ENCODE assay signal across 6 cellular contexts in genomic region chr19:57812975-57813820, GRCh38. TPM values are rescaled to one million over a fixed set of nuclear protein-coding genes. Genes with fewer than 3 reads are reported as not detected.
DNase-seq lines count a peak whose midpoint lies in the region; ATAC-seq and TF ChIP-seq lines count a peak whose summit lies in the region.
"Not testable (repeated sequence)": the region's sequence is repeated elsewhere in the genome, so short reads cannot be mapped to it uniquely, and the experiment has no call there.

No MANE protein-coding gene starts in this region.

- TF ChIP-seq POLR2A in esophagus squamous epithelium (IDR thresholded peaks at IDR 0.05) = not testable (repeated sequence)

- not testable (repeated sequence) for DNase-seq in RWPE1 (ENCODE audit: low spot score); activated naive CD4-positive, alpha-beta T cell treated with anti-CD3 and anti-CD28 coated beads, Interleukin-2, amount 50 U/mL, for 72 hours (ENCODE audit: low spot score in 2 of 2); esophagus squamous epithelium (lab: John Stamatoyannopoulos, UW); natural killer cell treated with Interleukin-12 subunit alpha and Interleukin-12 subunit beta and Interleukin-15 and Interleukin-18, amount 100 ng/mL, for 72 hours (ENCODE audit: low spot score)

- H3K4me3 ChIP-seq in GM08714 (ENCODE audit: low read length) (peak overlapping the region; percentile 80; the same call in 1 of the 2 replicates), esophagus squamous epithelium (peak overlapping the region; percentile 70 to 85 (median 77))
- H3K4me3 ChIP-seq in thymus (ENCODE audit: low read length) = not testable (repeated sequence)

- peaks cover 21 to 30% of the 10 kb centered on the region in 2 donors for H3K36me3 Mint-ChIP-seq in activated naive CD4-positive, alpha-beta T cell treated with anti-CD3 and anti-CD28 coated beads, Interleukin-2, amount 50 U/mL, for 72 hours
- not testable (repeated sequence) for H3K36me3 Mint-ChIP-seq in natural killer cell treated with Interleukin-12 subunit alpha and Interleukin-12 subunit beta and Interleukin-15 and Interleukin-18, amount 100 ng/mL, for 72 hours

- peaks cover 29 to 39% of the 10 kb centered on the region in 2 donors for H3K4me1 Mint-ChIP-seq in natural killer cell treated with Interleukin-12 subunit alpha and Interleukin-12 subunit beta and Interleukin-15 and Interleukin-18, amount 100 ng/mL, for 72 hours (ENCODE audit: low read depth in 2 of 2)

- peak overlapping the region; percentile 26 for H3K4me3 Mint-ChIP-seq in natural killer cell treated with Interleukin-12 subunit alpha and Interleukin-12 subunit beta and Interleukin-15 and Interleukin-18, amount 100 ng/mL, for 72 hours

- CTCF ChIA-PET in RWPE1 (lab: Yijun Ruan, JAX) = interaction anchor here (0.6 to 0.7 kb wide), 2 partner anchors 27 to 229 kb away, joined by 3 to 6 read pairs; partner anchors contain the start of gene ZIK1

- H3K27ac ChIP-seq in RWPE1 (peak overlapping the region; percentile 71; the same call in 1 of the 2 replicates), esophagus squamous epithelium (peak overlapping the region; percentile 9 to 91 (median 88)), thymus (ENCODE audit: low read depth) (peak overlapping the region; percentile 68)

- 84 to 86% methylated on average over 7 to 13 of the region's 13 CpGs for WGBS in esophagus squamous epithelium, 2 donors
- 81% methylated on average over 13 of the region's 13 CpGs for WGBS in thymus

- TF ChIP-seq CTCF in RWPE1 (conservative IDR thresholded peaks at IDR 0.05; ENCODE audit: low read depth); esophagus squamous epithelium (IDR thresholded peaks at IDR 0.05): not testable (repeated sequence)

- not testable (repeated sequence) for H3K9me3 Mint-ChIP-seq in activated naive CD4-positive, alpha-beta T cell treated with anti-CD3 and anti-CD28 coated beads, Interleukin-2, amount 50 U/mL, for 72 hours; natural killer cell treated with Interleukin-12 subunit alpha and Interleukin-12 subunit beta and Interleukin-15 and Interleukin-18, amount 100 ng/mL, for 72 hours

- intact Hi-C loops in esophagus squamous epithelium (cut with DNase I) = not testable (repeated sequence)

- H3K4me1 ChIP-seq in esophagus squamous epithelium = peaks cover 10 to 35% (median 18%) of the 10 kb centered on the region in 3 donors
- H3K4me1 ChIP-seq in thymus (ENCODE audit: control insufficient read depth, insufficient read depth, low read length) = not testable (repeated sequence)

- peak overlapping the region; percentile 39 to 95 for H3K27ac Mint-ChIP-seq in activated naive CD4-positive, alpha-beta T cell treated with anti-CD3 and anti-CD28 coated beads, Interleukin-2, amount 50 U/mL, for 72 hours
- H3K27ac Mint-ChIP-seq in natural killer cell treated with Interleukin-12 subunit alpha and Interleukin-12 subunit beta and Interleukin-15 and Interleukin-18, amount 100 ng/mL, for 72 hours = peak overlapping the region; percentile 11 to 59

- not testable (repeated sequence) for H3K27me3 Mint-ChIP-seq in natural killer cell treated with Interleukin-12 subunit alpha and Interleukin-12 subunit beta and Interleukin-15 and Interleukin-18, amount 100 ng/mL, for 72 hours

- H3K27me3 ChIP-seq in esophagus squamous epithelium; thymus (ENCODE audit: control insufficient read depth, insufficient read depth): not testable (repeated sequence)

- POLR2A ChIA-PET in RWPE1 (lab: Yijun Ruan, JAX; ENCODE audit: low non-redundant PET) = not testable (repeated sequence)

- peaks cover 0 to 43% (median 1%) of the 10 kb centered on the region in 3 donors for H3K36me3 ChIP-seq in esophagus squamous epithelium
- H3K36me3 ChIP-seq in thymus (ENCODE audit: control insufficient read depth, insufficient read depth) = not testable (repeated sequence)

- ATAC-seq in activated naive CD4-positive, alpha-beta T cell treated with anti-CD3 and anti-CD28 coated beads, Interleukin-2, amount 50 U/mL, for 72 hours = peak in 1 of 2 donors; percentile 15
- ATAC-seq in natural killer cell treated with Interleukin-12 subunit alpha and Interleukin-12 subunit beta and Interleukin-15 and Interleukin-18, amount 100 ng/mL, for 72 hours = not testable (repeated sequence)

- H3K9me3 ChIP-seq in esophagus squamous epithelium; thymus (ENCODE audit: control insufficient read depth): not testable (repeated sequence)

RNA-seq across cellular contexts. Expression of gene ZNF552, which starts 1.5 kb away (rescaled TPM):
- total RNA-seq in activated naive CD4-positive, alpha-beta T cell treated with anti-CD3 and anti-CD28 coated beads, Interleukin-2, amount 50 U/mL, for 72 hours = 1 to 10 TPM; 6.2 to 7.1 TPM
- total RNA-seq in esophagus squamous epithelium = 10 to 100 TPM in 2 of 4 donors, 1 to 10 TPM in 2; 5.2 to 15.3 (median 12.3) TPM
- 10 to 100 TPM in 1 of 2 donors, 1 to 10 TPM in 1; 6.8 to 10.9 TPM for total RNA-seq in natural killer cell treated with Interleukin-12 subunit alpha and Interleukin-12 subunit beta and Interleukin-15 and Interleukin-18, amount 100 ng/mL, for 72 hours
- polyA plus RNA-seq in thymus = 7.8 TPM

RNA-seq across cellular contexts. Expression of gene ZNF587B, which starts 16.9 kb away (rescaled TPM):
- total RNA-seq in activated naive CD4-positive, alpha-beta T cell treated with anti-CD3 and anti-CD28 coated beads, Interleukin-2, amount 50 U/mL, for 72 hours = 10 to 100 TPM in 1 of 2 donors, 1 to 10 TPM in 1; 9.2 to 20.9 TPM
- 10 to 100 TPM in 2 of 4 donors, 1 to 10 TPM in 2; 5.3 to 25.0 (median 13.3) TPM for total RNA-seq in esophagus squamous epithelium
- 10 to 100 TPM; 19.2 to 43.2 TPM for total RNA-seq in natural killer cell treated with Interleukin-12 subunit alpha and Interleukin-12 subunit beta and Interleukin-15 and Interleukin-18, amount 100 ng/mL, for 72 hours
- polyA plus RNA-seq in thymus = 9.1 TPM

RNA-seq across cellular contexts. Expression of gene ZNF587, which starts 36.5 kb away (rescaled TPM):
- 10 to 100 TPM; 28.7 to 36.6 TPM for total RNA-seq in activated naive CD4-positive, alpha-beta T cell treated with anti-CD3 and anti-CD28 coated beads, Interleukin-2, amount 50 U/mL, for 72 hours
- 10 to 100 TPM; 13.2 to 27.5 (median 16.3) TPM for total RNA-seq in esophagus squamous epithelium
- 10 to 100 TPM; 34.5 to 72.5 TPM for total RNA-seq in natural killer cell treated with Interleukin-12 subunit alpha and Interleukin-12 subunit beta and Interleukin-15 and Interleukin-18, amount 100 ng/mL, for 72 hours
- polyA plus RNA-seq in thymus = 25.4 TPM

RNA-seq across cellular contexts. Expression of gene ZNF586, which starts 43.7 kb away (rescaled TPM):
- 10 to 100 TPM; 16.1 to 21.3 TPM for total RNA-seq in activated naive CD4-positive, alpha-beta T cell treated with anti-CD3 and anti-CD28 coated beads, Interleukin-2, amount 50 U/mL, for 72 hours
- 10 to 100 TPM in 3 of 4 donors, 1 to 10 TPM in 1; 8.1 to 30.5 (median 22.0) TPM for total RNA-seq in esophagus squamous epithelium
- 10 to 100 TPM; 19.4 to 20.1 TPM for total RNA-seq in natural killer cell treated with Interleukin-12 subunit alpha and Interleukin-12 subunit beta and Interleukin-15 and Interleukin-18, amount 100 ng/mL, for 72 hours
- polyA plus RNA-seq in thymus = 15.2 TPM
